In genomic region chrX:140701480-140701879, GRCh38 we compare ENCODE assay signal across 9 cellular contexts. TPM values are rescaled to one million over a fixed set of nuclear protein-coding genes. Genes with fewer than 3 reads are reported as not detected.
A peak's percentile ranks its signal among the peaks of the same experiment; 100 is the strongest.
DNase-seq lines count a peak whose midpoint lies in the region; ATAC-seq, FAIRE-seq and TF ChIP-seq lines count a peak whose summit lies in the region.
"Had no signal": no experiment of that assay in that cellular context is flagged by ENCODE, and none has a peak within 500 bp of the region (broad histone marks: within the 10 kb centered on the region; RNA-seq: fewer than 3 reads in every experiment).

No MANE protein-coding gene starts in this region.

- DNase-seq in GM13977 (ENCODE audit: low spot score) (no peak), NCI-H748 treated with DMSO at 0.1 percent for 48 hours (lab: John Stamatoyannopoulos, UW) (peak; percentile 28), foreskin fibroblast (peak in 1 of 2 donors; percentile 2), NCI-H2171 treated with DMSO at 0.1 percent for 48 hours (lab: John Stamatoyannopoulos, UW) (no peak), stomach (no peak)

- H3K4me3 ChIP-seq in foreskin fibroblast (ENCODE audit: low read depth in 1 of 2, low read length in 2 of 2) (no peak overlapping the region), stomach (no peak overlapping the region)

- FAIRE-seq in A204.1 (lab: Jason Lieb, UNC) = peak; percentile 97
- FAIRE-seq: GM18507 had no signal

- TF ChIP-seq CTCF in GM13977 (IDR thresholded peaks at IDR 0.05; ENCODE audit: extremely low read depth, insufficient read depth, missing control alignments) (peak; percentile 41), foreskin fibroblast (IDR thresholded peaks at IDR 0.05; ENCODE audit: low read depth, low read length) (peak; percentile 4), stomach (IDR thresholded peaks at IDR 0.05) (peak in 3 of 7 experiments; percentile 6 to 22 (median 19))

- intact Hi-C loops in stomach (cut with DNase I; ENCODE audit: low total_unique reads) = no loop called here

- 7 to 37% (median 30%) methylated on average over 9 of the region's 9 CpGs for WGBS in stomach, 5 donors

- no peaks in the 10 kb centered on the region for H3K9me3 ChIP-seq in stomach

- H3K36me3 ChIP-seq in stomach = no peaks in the 10 kb centered on the region

- H3K27ac ChIP-seq in stomach = no peak overlapping the region

- in situ Hi-C loops in GM13977 (cut with MboI; ENCODE audit: low pct_unique_long_range_greater_than_20kb, low sequenced_read_pairs, unreplicated experiment) = no loop called here

- TF ChIP-seq POLR2A in stomach (IDR thresholded peaks at IDR 0.05) = no peak

- TF ChIP-seq EP300 in stomach (IDR thresholded peaks at IDR 0.05) = no peak

- no peak for ATAC-seq in GM19035 (IDR thresholded peaks at IDR 0.05; ENCODE audit: unreplicated experiment)
- no peak for ATAC-seq in GM18502 (IDR thresholded peaks at IDR 0.05; ENCODE audit: poor library complexity, unreplicated experiment)

- H3K27me3 ChIP-seq in stomach = no peaks in the 10 kb centered on the region

- no peaks in the 10 kb centered on the region for H3K4me1 ChIP-seq in stomach

RNA-seq across cellular contexts. Expression of gene LINC00632, which starts 8.1 kb away (rescaled TPM):
- total RNA-seq in stomach = 10 to 100 TPM in 3 of 5 donors, 1 to 10 TPM in 2; 1.2 to 45.4 (median 19.2) TPM
- polyA plus RNA-seq in stomach = 1 to 10 TPM in 2 of 3 donors, under 1 TPM in 1; 0.25 to 1.8 (median 1.1) TPM
